5 cellular contexts compared by ENCODE assay signal in genomic region chr1:14580295-14580694, GRCh38. TPM values are rescaled to one million over a fixed set of nuclear protein-coding genes. Genes with fewer than 3 reads are reported as not detected.
A peak's percentile ranks its signal among the peaks of the same experiment; 100 is the strongest.
DNase-seq lines count a peak whose midpoint lies in the region; ATAC-seq, FAIRE-seq and TF ChIP-seq lines count a peak whose summit lies in the region.
"Not testable (repeated sequence)": the region's sequence is repeated elsewhere in the genome, so short reads cannot be mapped to it uniquely, and the experiment has no call there.
"Had no signal": no experiment of that assay in that cellular context is flagged by ENCODE, and none has a peak within 500 bp of the region (broad histone marks: within the 10 kb centered on the region; RNA-seq: fewer than 3 reads in every experiment).

No MANE protein-coding gene starts in this region.

- not testable (repeated sequence) for TF ChIP-seq RAD21 in A549 (conservative IDR thresholded peaks at IDR 0.05 in 1 of 2, IDR thresholded peaks at IDR 0.05 in 1 of 2); K562 (CRISPR knock-in tag; conservative IDR thresholded peaks at IDR 0.05 in 1 of 2, IDR thresholded peaks at IDR 0.05 in 1 of 2)

- not testable (repeated sequence) for FAIRE-seq in A549 (lab: Jason Lieb, UNC); K562 (lab: Jason Lieb, UNC)

- not testable (repeated sequence) for H3K4me2 ChIP-seq in A549; K562 (ENCODE audit: insufficient read depth, low read length)

- H3K27ac ChIP-seq in A549; HEK293 (ENCODE audit: extremely low read depth, low read depth, low read length); K562 (ENCODE audit: extremely low read depth, low read depth, low read length): not testable (repeated sequence)

- not testable (repeated sequence) for DNase-seq in A549 (ENCODE audit: low read depth in 1 of 2, low spot score in 1 of 2); K562 (ENCODE audit: extremely low read depth in 1 of 4, low spot score in 3 of 4)

- POLR2A ChIA-PET in A549 (lab: Yijun Ruan, JAX); HEK293 (lab: Yijun Ruan, JAX): not testable (repeated sequence)
- POLR2A ChIA-PET in K562 (lab: Yijun Ruan, JAX) = interaction anchor here (1.4 kb wide), 1 partner anchor 17 kb away, joined by 3 read pairs; no protein-coding TSS in a partner anchor

- intact Hi-C loops in K562 (cut with micrococcal nuclease) = not testable (repeated sequence)

- H3K27me3 ChIP-seq in K562 (ENCODE audit: control insufficient read depth in 2 of 2, insufficient read depth in 2 of 2, low read length in 2 of 2) = peaks cover 8 to 34% of the 10 kb centered on the region in 2 experiments

- not testable (repeated sequence) for H3K9me1 ChIP-seq in K562 (ENCODE audit: control insufficient read depth, insufficient read depth, low read length)

- ATAC-seq in A549, K562: not testable (repeated sequence)

- CTCF ChIA-PET in A549 (lab: Yijun Ruan, JAX) = not testable (repeated sequence)
- CTCF ChIA-PET in HEK293 (lab: Yijun Ruan, JAX) (interaction anchor here (0.5 kb wide), 1 partner anchor 21 kb away, joined by 3 read pairs; no protein-coding TSS in a partner anchor), K562 (lab: Yijun Ruan, JAX; ENCODE audit: low intra/inter-chr PET ratio) (interaction anchor here (0.7 kb wide), 1 partner anchor 505 kb away, joined by 3 read pairs; no protein-coding TSS in a partner anchor)

- H3K4me3 ChIP-seq in A549; HEK293 (ENCODE audit: low read depth, low read length); K562: not testable (repeated sequence)

- not testable (repeated sequence) for TF ChIP-seq CTCF in A549 (IDR thresholded peaks at IDR 0.05); HEK293 (tag by site-specific recombination; IDR thresholded peaks at IDR 0.05); K562 (IDR thresholded peaks at IDR 0.05 in 2 of 3, conservative IDR thresholded peaks at IDR 0.05 in 1 of 3; ENCODE audit: insufficient read depth in 2 of 3, low read depth in 1 of 3, low read length in 3 of 3)

- H3K4me1 ChIP-seq in A549; HEK293 (ENCODE audit: control insufficient read depth, insufficient read depth, low read length); K562 (replicated peaks in 1 of 2; ENCODE audit: control insufficient read depth in 2 of 2, insufficient read depth in 2 of 2, low read length in 2 of 2): not testable (repeated sequence)

- H3K9me3 ChIP-seq in A549; HEK293 (ENCODE audit: control insufficient read depth, insufficient read depth, low read depth, low read length); K562 (replicated peaks; ENCODE audit: control insufficient read depth, insufficient read depth, low read depth, low read length): not testable (repeated sequence)

- in situ Hi-C loops in K562 (cut with MboI) = not testable (repeated sequence)

- not testable (repeated sequence) for H3K36me3 ChIP-seq in HEK293 (ENCODE audit: control insufficient read depth in 2 of 2, insufficient read depth in 1 of 2, low read length in 2 of 2); K562 (ENCODE audit: control insufficient read depth, insufficient read depth, low read length)

- WGBS in A549 (ENCODE audit: missing lambda C conversion rate) = 72% methylated on average over 12 of the region's 12 CpGs
- 38% methylated on average over 12 of the region's 12 CpGs for WGBS in K562 (ENCODE audit: insufficient coverage, low coverage, missing lambda C conversion rate)

- H2AFZ ChIP-seq in K562 (ENCODE audit: low read depth, low read length) = not testable (repeated sequence)

- TF ChIP-seq EP300 in A549 (IDR thresholded peaks at IDR 0.05); K562 (IDR thresholded peaks at IDR 0.05; ENCODE audit: low read length): not testable (repeated sequence)

- not testable (repeated sequence) for H3K79me2 ChIP-seq in K562 (ENCODE audit: control insufficient read depth, insufficient read depth, low read length)

- TF ChIP-seq POLR2A in A549 (IDR thresholded peaks at IDR 0.05; ENCODE audit: low read length); K562 (conservative IDR thresholded peaks at IDR 0.05): not testable (repeated sequence)

- H4K20me1 ChIP-seq in K562 (replicated peaks; ENCODE audit: control insufficient read depth, insufficient read depth, low read length) = not testable (repeated sequence)

- not testable (repeated sequence) for H3K9ac ChIP-seq in K562 (ENCODE audit: insufficient read depth in 1 of 2, low read depth in 2 of 2, low read length in 2 of 2)

- BruUV-seq in K562 (replicated peaks; lab: Mats Ljungman, UMichigan) = not testable (repeated sequence)

TF ChIP-seq in A549, 52 proteins besides CTCF, POLR2A, EP300 and RAD21:
- peak; percentile 17; the same call in 1 of the 2 replicates for TF ChIP-seq ZC3H11A (IDR thresholded peaks at IDR 0.05)

TF ChIP-seq in HEK293, 187 proteins besides CTCF, POLR2A, EP300 and RAD21 (continues in another document):
- TF ChIP-seq ZNF623 (tag by site-specific recombination; IDR thresholded peaks at IDR 0.05) (peak; percentile 46), ZBTB8A (tag by site-specific recombination; IDR thresholded peaks at IDR 0.05) (0 out of 2 replicates have a peak, but pooled peaks have one; percentile 31), ZNF433 (tag by site-specific recombination; IDR thresholded peaks at IDR 0.05; ENCODE audit: low read depth) (0 out of 2 replicates have a peak, but pooled peaks have one; percentile 7), ZNF426 (tag by site-specific recombination; IDR thresholded peaks at IDR 0.05) (peak; percentile 45), ZNF394 (tag by site-specific recombination; IDR thresholded peaks at IDR 0.05; ENCODE audit: borderline replicate concordance) (peak; percentile 70; the same call in 1 of the 2 replicates), ZNF555 (tag by site-specific recombination; conservative IDR thresholded peaks at IDR 0.05) (peak; percentile 34)

TF ChIP-seq in K562, 482 proteins besides CTCF, POLR2A, EP300 and RAD21:
- peak; percentile 54; the same call in 1 of the 2 replicates for TF ChIP-seq ZC3H11A (IDR thresholded peaks at IDR 0.05; ENCODE audit: low read depth, low read length)

RNA-seq across cellular contexts. Expression of gene KAZN, which starts 18.2 kb away (rescaled TPM):
- 1.3 and 1.5 TPM in 2 replicates for polyA plus RNA-seq in A549 (2011; rRNA removed)
- 1.2 and 1.5 TPM in 2 replicates for polyA plus RNA-seq in A549 (2012; cell fraction: cytosol; rRNA removed)
- 1.5 and 1.9 TPM in 2 replicates for polyA plus RNA-seq in A549 (2012; cell fraction: nucleus; rRNA removed)
- polyA plus RNA-seq in A549 (2017; fragmentation: RNase III; extraction: RNeasy Plus Mini Kit Qiagen cat#74134 plus additional on column Dnase treatment) = 1.6 to 2.3 TPM (median 1.9 TPM) in 3 replicates
- polyA minus RNA-seq in A549 (2011; rRNA and poly(A)+ RNA removed) = 0.68 and 1.2 TPM in 2 replicates
- 7.9 and 9.6 TPM in 2 replicates for total RNA-seq in K562 (2011; cell fraction: chromatin; rRNA removed; ENCODE audit: low replicate concordance)
- total RNA-seq in K562 (2011; cell fraction: nucleolus; rRNA removed) = 4.5 and 7.5 TPM in 2 replicates
- total RNA-seq in K562 (2011; cell fraction: nucleoplasm; rRNA removed) = 11.1 and 15.3 TPM in 2 replicates
- 5.4 and 7.7 TPM in 2 replicates for total RNA-seq in K562 (2014; rRNA removed)
- 4.2 and 5.1 TPM in 2 replicates for total RNA-seq in K562 (2014; rRNA removed; fragmentation: Illumina TruSeq; extraction: Trizol)
- total RNA-seq in K562 (2015; rRNA removed; fragmentation: Illumina TruSeq; extraction: Trizol) = 5.4 and 5.5 TPM in 2 replicates
- 20.9 and 21.6 TPM in 2 replicates for total RNA-seq in K562 (2021)
- polyA plus RNA-seq in K562 (2011; rRNA removed) = 2.1 and 4.6 TPM in 2 replicates
- 2.4 and 4.5 TPM in 2 replicates for polyA plus RNA-seq in K562 (2011; cell fraction: cytosol; rRNA removed)
- polyA plus RNA-seq in K562 (2011; cell fraction: nucleus; rRNA removed) = 8.0 and 13.3 TPM in 2 replicates
- polyA plus RNA-seq in K562 (2012) = 11.9 and 13.9 TPM in 2 replicates
- polyA plus RNA-seq in K562 (2014; fragmentation: Illumina TruSeq; extraction: Trizol) = 15.1 and 15.8 TPM in 2 replicates
- polyA plus RNA-seq in K562 (2014; fragmentation: Nextera tagmentation; extraction: Ambion mirVana) = 1 to 10 TPM; 3.5 to 6.4 TPM
- 9.5 and 11.6 TPM in 2 replicates for polyA plus RNA-seq in K562 (2014; rRNA removed)
- 1.9 and 3.4 TPM in 2 replicates for polyA minus RNA-seq in K562 (2011; rRNA and poly(A)+ RNA removed)
- polyA minus RNA-seq in K562 (2011; cell fraction: cytosol; rRNA and poly(A)+ RNA removed) = 2.6 and 7.2 TPM in 2 replicates
- 3.1 and 6.9 TPM in 2 replicates for polyA minus RNA-seq in K562 (2011; cell fraction: nucleus; rRNA and poly(A)+ RNA removed)
- total RNA-seq: CD4-positive, CD25-positive, alpha-beta regulatory T cell had no signal
- polyA plus RNA-seq: CD14-positive monocyte; CD4-positive, CD25-positive, alpha-beta regulatory T cell had no signal
